1 cellular context compared by ENCODE assay signal in the genomic region with DNA sequence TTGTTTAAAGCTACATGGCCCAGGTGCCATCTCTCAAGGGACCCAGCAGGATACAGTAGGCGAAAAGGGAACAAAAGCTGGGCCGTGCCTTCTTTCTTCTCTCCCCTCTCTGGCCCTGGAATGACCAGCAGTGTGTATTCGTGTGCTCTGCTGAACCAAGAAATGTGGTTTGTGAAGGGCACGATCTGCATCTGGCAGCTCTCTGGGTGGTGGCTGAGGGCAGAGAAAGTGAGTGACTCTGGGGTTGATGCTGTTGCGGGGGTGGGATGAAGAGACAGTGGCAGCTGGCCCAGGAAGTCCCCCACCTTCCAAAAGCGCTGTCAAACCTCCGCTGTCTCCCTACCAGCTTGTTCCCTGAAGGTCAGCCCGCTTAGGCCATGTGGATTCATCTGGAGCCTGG.
TF ChIP-seq lines count a peak whose summit lies in the region.

No MANE protein-coding gene starts in this region.

TF ChIP-seq in GM12878, 131 proteins besides CTCF, POLR2A, EP300 and RAD21 (continued from another document):
- 0 out of 3 replicates have a peak, but pooled peaks of 1 of the 2 experiments have one; percentile 37 for TF ChIP-seq EGR1 (IDR thresholded peaks at IDR 0.05; ENCODE audit: borderline replicate concordance in 1 of 2, low read depth in 2 of 2, low read length in 2 of 2)
TF ChIP-seq in GM12878: peak in this region for 1.
